12 cellular contexts compared by ENCODE assay signal in the genomic region with DNA sequence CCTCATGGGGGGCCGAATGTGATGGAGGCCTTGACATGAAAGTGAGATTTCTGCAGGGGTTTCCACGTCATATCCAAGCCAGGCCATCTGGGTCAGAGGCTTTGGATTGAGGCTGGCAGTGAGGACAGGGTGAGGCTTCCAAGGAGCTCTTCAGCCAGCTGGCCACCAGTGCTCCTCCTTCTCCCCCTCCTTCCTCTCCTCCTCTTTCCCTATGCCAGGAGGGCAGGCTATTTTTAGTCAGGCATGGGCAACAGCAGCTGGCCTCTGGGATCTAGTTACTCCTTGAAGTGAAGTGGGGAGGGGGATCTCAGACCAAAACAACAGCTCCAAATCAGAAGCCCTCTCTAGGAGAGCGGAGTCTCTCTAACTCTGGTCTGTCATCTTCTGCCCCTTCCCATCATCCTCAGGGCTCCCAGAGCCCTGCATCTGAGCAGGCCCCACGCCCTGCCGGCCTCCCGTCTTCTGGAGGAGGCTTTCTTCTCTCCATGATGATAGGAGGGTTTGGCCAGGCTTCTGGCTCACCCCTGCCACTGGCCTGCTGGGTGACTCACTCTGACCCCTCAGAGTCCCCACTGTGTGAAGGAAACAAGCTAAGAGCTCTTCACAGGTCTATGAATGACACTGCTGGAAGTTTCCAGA. TPM values are rescaled to one million over a fixed set of nuclear protein-coding genes. Genes with fewer than 3 reads are reported as not detected.
DNase-seq lines count a peak whose midpoint lies in the region; ATAC-seq and TF ChIP-seq lines count a peak whose summit lies in the region.
"Had no signal": no experiment of that assay in that cellular context is flagged by ENCODE, and none has a peak within 500 bp of the region (broad histone marks: within the 10 kb centered on the region; RNA-seq: fewer than 3 reads in every experiment).

No MANE protein-coding gene starts in this region.

- H3K4me1 Mint-ChIP-seq in CD4-positive, alpha-beta memory T cell = peaks cover 7 to 22% (median 15%) of the 10 kb centered on the region in 4 donors

- H3K27ac ChIP-seq in mesodermal cell (ENCODE audit: low read depth, low read length, severe bottlenecking) (peak overlapping the region; percentile 74), upper lobe of right lung (peak overlapping the region; percentile 47)
- H3K27ac ChIP-seq in CD4-positive, alpha-beta memory T cell (ENCODE audit: low read depth, low read length) = no peak overlapping the region
- H3K27ac ChIP-seq: KMS-11 had no signal

- H3K36me3 ChIP-seq in mesodermal cell (ENCODE audit: control insufficient read depth, insufficient read depth, low read length) = no peaks in the 10 kb centered on the region
- H3K36me3 ChIP-seq in upper lobe of right lung = no peaks in the 10 kb centered on the region
- no peaks in the 10 kb centered on the region for H3K36me3 ChIP-seq in CD4-positive, alpha-beta memory T cell (ENCODE audit: insufficient read depth, low read length)

- no peaks in the 10 kb centered on the region for H3K9me3 ChIP-seq in mesodermal cell (ENCODE audit: control insufficient read depth, low read length)
- no peaks in the 10 kb centered on the region for H3K9me3 ChIP-seq in upper lobe of right lung
- no peaks in the 10 kb centered on the region for H3K9me3 ChIP-seq in CD4-positive, alpha-beta memory T cell (ENCODE audit: control insufficient read depth in 1 of 2, low read length in 2 of 2)
- H3K9me3 ChIP-seq: A549 had no signal

- no peak for TF ChIP-seq CTCF in choroid plexus epithelial cell (conservative IDR thresholded peaks at IDR 0.05; ENCODE audit: low read depth, low read length)
- TF ChIP-seq CTCF in upper lobe of right lung (IDR thresholded peaks at IDR 0.05) = no peak

- H3K27ac Mint-ChIP-seq in CD4-positive, alpha-beta memory T cell = no peak overlapping the region
- H3K27ac Mint-ChIP-seq: naive B cell had no signal

- peak; percentile 60 for ATAC-seq in upper lobe of right lung

- H3K4me3 ChIP-seq in choroid plexus epithelial cell (ENCODE audit: low read depth, low read length) (no peak overlapping the region), mesodermal cell (ENCODE audit: extremely low read depth, insufficient read depth, low read length, poor library complexity, severe bottlenecking) (no peak overlapping the region), upper lobe of right lung (no peak overlapping the region)
- no peak overlapping the region for H3K4me3 ChIP-seq in CD4-positive, alpha-beta memory T cell (ENCODE audit: low read length in 2 of 2)
- H3K4me3 ChIP-seq: A549 had no signal

- CTCF ChIA-PET in CD4-positive, alpha-beta memory T cell (lab: Charles Lee; ENCODE audit: partially characterized antibody) = no interaction called here

- POLR2A ChIA-PET in CD4-positive, alpha-beta memory T cell (lab: Charles Lee; ENCODE audit: partially characterized antibody) = interaction anchor here (0.7 to 1.2 kb wide), 2 partner anchors 107 to 1522 kb away, joined by 3 read pairs; no protein-coding TSS in a partner anchor

- peaks cover 6 to 20% of the 10 kb centered on the region in 2 donors for H3K27me3 Mint-ChIP-seq in CD4-positive, alpha-beta memory T cell

- H3K27me3 ChIP-seq in upper lobe of right lung = peaks cover 21% of the 10 kb centered on the region
- H3K27me3 ChIP-seq in CD4-positive, alpha-beta memory T cell (ENCODE audit: insufficient read depth, low read length) = no peaks in the 10 kb centered on the region

- no peak overlapping the region for H3K4me3 Mint-ChIP-seq in CD4-positive, alpha-beta memory T cell
- H3K4me3 Mint-ChIP-seq: naive B cell had no signal

- no peaks in the 10 kb centered on the region for H3K9me3 Mint-ChIP-seq in CD4-positive, alpha-beta memory T cell

- intact Hi-C loops in upper lobe of right lung (cut with DNase I) = no loop called here
- intact Hi-C loops in CD4-positive, alpha-beta memory T cell (cut with micrococcal nuclease) = no loop called here

- H3K36me3 Mint-ChIP-seq in CD4-positive, alpha-beta memory T cell = no peaks in the 10 kb centered on the region
- H3K36me3 Mint-ChIP-seq: naive B cell had no signal

- DNase-seq in NCI-H2227 (lab: John Stamatoyannopoulos, UW; ENCODE audit: unreplicated experiment) (peak; percentile 29), NCI-H2227 treated with DMSO at 0.1 percent for 48 hours (lab: John Stamatoyannopoulos, UW) (no peak), choroid plexus epithelial cell (ENCODE audit: low read depth) (peak; percentile 71), upper lobe of right lung (no peak), NCI-H345 treated with DMSO at 0.1 percent for 48 hours (lab: John Stamatoyannopoulos, UW; ENCODE audit: unreplicated experiment) (no peak), RPMI8226 (no peak)
- DNase-seq in CD4-positive, alpha-beta memory T cell = no peak
- DNase-seq: activated CD4-positive, alpha-beta T cell treated with anti-CD3 and anti-CD28 coated beads, Interleukin-2, amount 50 U/mL, for 1 hour; naive B cell had no signal

- 53 to 82% methylated on average over 3 to 4 of the region's 6 CpGs for WGBS in mesodermal cell (ENCODE audit: insufficient coverage in 2 of 2), 2 experiments

- H3K4me1 ChIP-seq in mesodermal cell (ENCODE audit: control insufficient read depth, insufficient read depth, low read length, poor library complexity, severe bottlenecking) (peaks cover 15% of the 10 kb centered on the region), upper lobe of right lung (peaks cover 14% of the 10 kb centered on the region)
- peaks cover 7% of the 10 kb centered on the region for H3K4me1 ChIP-seq in CD4-positive, alpha-beta memory T cell (ENCODE audit: insufficient read depth, low read length)

RNA-seq across cellular contexts. Expression of a gene that starts 0.6 kb away (rescaled TPM):
- not detected for polyA plus RNA-seq in mesodermal cell (2013, experiment 1 of 2)
- not detected for polyA plus RNA-seq in mesodermal cell (2013, experiment 2 of 2)
- total RNA-seq in upper lobe of right lung = 0.61 TPM
- not detected for total RNA-seq in CD4-positive, alpha-beta memory T cell
- under 1 TPM; 0.61 to 0.67 TPM for polyA plus RNA-seq in CD4-positive, alpha-beta memory T cell

RNA-seq across cellular contexts. Expression of a gene that starts 7.1 kb away (rescaled TPM):
- polyA plus RNA-seq in mesodermal cell (2013, experiment 1 of 2) = 12.8 TPM
- polyA plus RNA-seq in mesodermal cell (2013, experiment 2 of 2) = 10.8 TPM
- 23.4 TPM for total RNA-seq in upper lobe of right lung
- total RNA-seq in CD4-positive, alpha-beta memory T cell = 1 to 10 TPM; 2.6 to 3.5 TPM
- polyA plus RNA-seq in CD4-positive, alpha-beta memory T cell = 1 to 10 TPM in 1 of 2 donors, under 1 TPM in 1; 0.20 to 1.8 TPM

RNA-seq across cellular contexts. Expression of a gene that starts 14.1 kb away (rescaled TPM):
- polyA plus RNA-seq in mesodermal cell (2013, experiment 1 of 2) = 185 TPM
- polyA plus RNA-seq in mesodermal cell (2013, experiment 2 of 2) = 157 TPM
- total RNA-seq in upper lobe of right lung = 1.4 TPM
- under 1 TPM; 0.55 to 0.61 TPM for total RNA-seq in CD4-positive, alpha-beta memory T cell
- under 1 TPM in 1 of 2 donors, not detected in 1; 0.36 TPM for polyA plus RNA-seq in CD4-positive, alpha-beta memory T cell

RNA-seq across cellular contexts. Expression of a gene that starts 30.7 kb away (rescaled TPM):
- 17.0 TPM for polyA plus RNA-seq in mesodermal cell (2013, experiment 1 of 2)
- polyA plus RNA-seq in mesodermal cell (2013, experiment 2 of 2) = 16.0 TPM
- 23.5 TPM for total RNA-seq in upper lobe of right lung
- 10 to 100 TPM; 30.6 to 33.4 TPM for total RNA-seq in CD4-positive, alpha-beta memory T cell
- polyA plus RNA-seq in CD4-positive, alpha-beta memory T cell = 10 to 100 TPM; 38.0 to 54.3 TPM

RNA-seq across cellular contexts. Expression of a gene that starts 30.9 kb away (rescaled TPM):
- polyA plus RNA-seq in mesodermal cell (2013, experiment 1 of 2) = 5.3 TPM
- 5.1 TPM for polyA plus RNA-seq in mesodermal cell (2013, experiment 2 of 2)
- 4.0 TPM for total RNA-seq in upper lobe of right lung
- 1 to 10 TPM; 6.7 to 7.1 TPM for total RNA-seq in CD4-positive, alpha-beta memory T cell
- 1 to 10 TPM in 1 of 2 donors, under 1 TPM in 1; 0.77 to 2.5 TPM for polyA plus RNA-seq in CD4-positive, alpha-beta memory T cell

Comparison
In these comparisons a context has a peak if more than half of its experiments do, and no peak if none do; other contexts are left out.
1. DNase-seq: peak in NCI-H2227 (single experiment) and choroid plexus epithelial cell (single experiment); none in NCI-H2227 treated with DMSO at 0.1 percent for 48 hours (single experiment), upper lobe of right lung (single experiment), NCI-H345 treated with DMSO at 0.1 percent for 48 hours (single experiment), CD4-positive, alpha-beta memory T cell (0 of 5) and RPMI8226 (single experiment).